Comparison of ENCODE assay signal across 2 cellular contexts in the genomic region with DNA sequence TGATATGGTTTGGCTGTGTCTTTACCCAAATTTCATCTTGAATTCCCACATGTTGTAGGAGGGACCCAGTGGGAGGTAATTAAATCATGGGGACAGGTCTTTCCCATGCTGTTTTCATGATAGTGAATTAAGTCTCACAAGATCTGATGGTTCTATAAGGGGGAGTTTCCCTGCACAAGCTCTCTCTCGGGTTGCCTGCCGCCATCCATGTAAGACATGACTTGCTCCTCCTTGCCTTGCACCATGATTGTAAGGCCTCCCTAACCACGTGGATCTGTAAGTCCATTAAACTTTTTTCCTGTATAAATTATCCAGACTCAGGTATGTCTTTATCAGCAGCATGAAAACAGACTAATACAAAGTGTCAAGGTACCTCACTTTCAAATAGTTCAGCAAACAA. TPM values are rescaled to one million over a fixed set of nuclear protein-coding genes. Genes with fewer than 3 reads are reported as not detected.
"Had no signal": no experiment of that assay in that cellular context is flagged by ENCODE, and none has a peak within 500 bp of the region (broad histone marks: within the 10 kb centered on the region; RNA-seq: fewer than 3 reads in every experiment).

No MANE protein-coding gene starts in this region.

RNA-seq across cellular contexts. Expression of a gene that starts 35.0 kb away (rescaled TPM):
- total RNA-seq: G401, GM12878 had no signal
